ENCODE assay signal across 1 cellular context in the genomic region with DNA sequence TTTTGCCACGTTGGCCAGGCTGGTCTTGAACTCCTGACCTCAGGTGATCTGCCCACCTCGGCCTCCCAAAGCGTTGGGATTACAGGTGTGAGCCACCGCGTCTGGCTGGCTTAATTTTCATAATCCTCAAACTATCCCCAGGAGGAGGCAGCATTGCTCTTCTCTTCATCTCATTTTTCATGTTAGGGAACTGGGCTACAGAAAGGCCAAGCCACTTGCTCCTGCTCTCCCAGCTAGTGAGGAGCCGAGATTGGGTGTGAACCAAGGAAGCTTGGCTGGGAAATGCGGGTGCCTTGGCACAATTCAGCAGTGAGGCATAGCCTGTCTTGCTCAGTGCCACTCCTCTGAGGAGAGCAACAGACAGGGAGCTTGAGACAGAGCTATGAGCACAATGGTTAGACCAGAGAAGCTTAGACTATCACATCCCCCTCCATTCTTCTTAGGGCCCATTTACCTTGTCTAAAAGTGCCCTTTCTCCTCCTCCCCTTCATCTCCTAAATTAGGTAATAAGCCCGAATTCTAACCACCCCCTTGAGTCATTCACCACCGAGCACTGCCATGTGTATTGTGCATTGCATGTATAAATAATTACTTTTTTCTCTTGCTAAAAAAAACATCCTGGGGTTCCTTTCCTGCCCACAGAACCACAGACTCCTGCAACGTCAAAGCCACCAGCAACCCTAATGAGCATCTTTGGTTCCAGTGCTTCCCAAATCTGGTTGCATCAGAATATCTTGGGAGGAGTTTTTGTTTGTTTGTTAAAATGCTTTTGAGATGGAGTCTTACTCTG.
TF ChIP-seq lines count a peak whose summit lies in the region.

No MANE protein-coding gene starts in this region.

TF ChIP-seq in liver, 16 proteins besides CTCF, POLR2A, EP300 and RAD21 (continued from another document):
- TF ChIP-seq, protein P1, sequence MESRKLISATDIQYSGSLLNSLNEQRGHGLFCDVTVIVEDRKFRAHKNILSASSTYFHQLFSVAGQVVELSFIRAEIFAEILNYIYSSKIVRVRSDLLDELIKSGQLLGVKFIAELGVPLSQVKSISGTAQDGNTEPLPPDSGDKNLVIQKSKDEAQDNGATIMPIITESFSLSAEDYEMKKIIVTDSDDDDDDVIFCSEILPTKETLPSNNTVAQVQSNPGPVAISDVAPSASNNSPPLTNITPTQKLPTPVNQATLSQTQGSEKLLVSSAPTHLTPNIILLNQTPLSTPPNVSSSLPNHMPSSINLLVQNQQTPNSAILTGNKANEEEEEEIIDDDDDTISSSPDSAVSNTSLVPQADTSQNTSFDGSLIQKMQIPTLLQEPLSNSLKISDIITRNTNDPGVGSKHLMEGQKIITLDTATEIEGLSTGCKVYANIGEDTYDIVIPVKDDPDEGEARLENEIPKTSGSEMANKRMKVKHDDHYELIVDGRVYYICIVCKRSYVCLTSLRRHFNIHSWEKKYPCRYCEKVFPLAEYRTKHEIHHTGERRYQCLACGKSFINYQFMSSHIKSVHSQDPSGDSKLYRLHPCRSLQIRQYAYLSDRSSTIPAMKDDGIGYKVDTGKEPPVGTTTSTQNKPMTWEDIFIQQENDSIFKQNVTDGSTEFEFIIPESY (IDR thresholded peaks at IDR 0.05), result no peak
- TF ChIP-seq NR2F2 (IDR thresholded peaks at IDR 0.05), result no peak
